In the genomic region with DNA sequence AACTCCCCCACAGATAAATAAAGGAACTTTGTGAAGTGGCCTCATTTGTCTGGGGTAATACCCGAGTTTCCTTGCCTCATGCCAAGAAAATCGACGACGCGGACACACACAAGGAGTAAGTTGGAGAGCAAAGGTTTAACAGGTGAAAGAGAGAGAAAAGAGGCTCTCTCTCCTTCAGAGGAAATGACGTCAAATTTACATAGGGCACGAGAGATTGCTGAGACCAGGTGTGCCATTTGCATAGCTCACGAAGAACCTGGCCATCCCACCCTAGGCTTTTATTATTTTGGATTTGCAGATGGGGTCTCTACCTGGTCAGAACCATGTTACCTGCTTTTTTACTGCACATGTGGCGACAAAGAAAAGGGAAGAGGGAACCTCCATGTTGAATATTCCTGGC, we compare ENCODE assay signal across 2 cellular contexts.
TF ChIP-seq lines count a peak whose summit lies in the region.

No MANE protein-coding gene starts in this region.

TF ChIP-seq in H1, 55 proteins besides CTCF, POLR2A, EP300 and RAD21:
- TF ChIP-seq, protein P1, sequence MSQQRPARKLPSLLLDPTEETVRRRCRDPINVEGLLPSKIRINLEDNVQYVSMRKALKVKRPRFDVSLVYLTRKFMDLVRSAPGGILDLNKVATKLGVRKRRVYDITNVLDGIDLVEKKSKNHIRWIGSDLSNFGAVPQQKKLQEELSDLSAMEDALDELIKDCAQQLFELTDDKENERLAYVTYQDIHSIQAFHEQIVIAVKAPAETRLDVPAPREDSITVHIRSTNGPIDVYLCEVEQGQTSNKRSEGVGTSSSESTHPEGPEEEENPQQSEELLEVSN (IDR thresholded peaks at IDR 0.05) = peak; percentile 35; the same call in 1 of the 2 replicates
- TF ChIP-seq TEAD4 (IDR thresholded peaks at IDR 0.05; ENCODE audit: low read depth, low read length) (no peak), RXRA (IDR thresholded peaks at IDR 0.05; ENCODE audit: insufficient read depth, low read depth, low read length) (no peak)

TF ChIP-seq in SK-N-SH treated with all-trans-retinoic acid at 6 μM for 48 hours, 23 proteins besides CTCF, POLR2A, EP300 and RAD21:
- TF ChIP-seq, protein P2, sequence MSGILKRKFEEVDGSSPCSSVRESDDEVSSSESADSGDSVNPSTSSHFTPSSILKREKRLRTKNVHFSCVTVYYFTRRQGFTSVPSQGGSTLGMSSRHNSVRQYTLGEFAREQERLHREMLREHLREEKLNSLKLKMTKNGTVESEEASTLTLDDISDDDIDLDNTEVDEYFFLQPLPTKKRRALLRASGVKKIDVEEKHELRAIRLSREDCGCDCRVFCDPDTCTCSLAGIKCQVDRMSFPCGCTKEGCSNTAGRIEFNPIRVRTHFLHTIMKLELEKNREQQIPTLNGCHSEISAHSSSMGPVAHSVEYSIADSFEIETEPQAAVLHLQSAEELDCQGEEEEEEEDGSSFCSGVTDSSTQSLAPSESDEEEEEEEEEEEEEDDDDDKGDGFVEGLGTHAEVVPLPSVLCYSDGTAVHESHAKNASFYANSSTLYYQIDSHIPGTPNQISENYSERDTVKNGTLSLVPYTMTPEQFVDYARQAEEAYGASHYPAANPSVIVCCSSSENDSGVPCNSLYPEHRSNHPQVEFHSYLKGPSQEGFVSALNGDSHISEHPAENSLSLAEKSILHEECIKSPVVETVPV (CRISPR knock-in tag; IDR thresholded peaks at IDR 0.05) = no peak
- TF ChIP-seq, protein P3, sequence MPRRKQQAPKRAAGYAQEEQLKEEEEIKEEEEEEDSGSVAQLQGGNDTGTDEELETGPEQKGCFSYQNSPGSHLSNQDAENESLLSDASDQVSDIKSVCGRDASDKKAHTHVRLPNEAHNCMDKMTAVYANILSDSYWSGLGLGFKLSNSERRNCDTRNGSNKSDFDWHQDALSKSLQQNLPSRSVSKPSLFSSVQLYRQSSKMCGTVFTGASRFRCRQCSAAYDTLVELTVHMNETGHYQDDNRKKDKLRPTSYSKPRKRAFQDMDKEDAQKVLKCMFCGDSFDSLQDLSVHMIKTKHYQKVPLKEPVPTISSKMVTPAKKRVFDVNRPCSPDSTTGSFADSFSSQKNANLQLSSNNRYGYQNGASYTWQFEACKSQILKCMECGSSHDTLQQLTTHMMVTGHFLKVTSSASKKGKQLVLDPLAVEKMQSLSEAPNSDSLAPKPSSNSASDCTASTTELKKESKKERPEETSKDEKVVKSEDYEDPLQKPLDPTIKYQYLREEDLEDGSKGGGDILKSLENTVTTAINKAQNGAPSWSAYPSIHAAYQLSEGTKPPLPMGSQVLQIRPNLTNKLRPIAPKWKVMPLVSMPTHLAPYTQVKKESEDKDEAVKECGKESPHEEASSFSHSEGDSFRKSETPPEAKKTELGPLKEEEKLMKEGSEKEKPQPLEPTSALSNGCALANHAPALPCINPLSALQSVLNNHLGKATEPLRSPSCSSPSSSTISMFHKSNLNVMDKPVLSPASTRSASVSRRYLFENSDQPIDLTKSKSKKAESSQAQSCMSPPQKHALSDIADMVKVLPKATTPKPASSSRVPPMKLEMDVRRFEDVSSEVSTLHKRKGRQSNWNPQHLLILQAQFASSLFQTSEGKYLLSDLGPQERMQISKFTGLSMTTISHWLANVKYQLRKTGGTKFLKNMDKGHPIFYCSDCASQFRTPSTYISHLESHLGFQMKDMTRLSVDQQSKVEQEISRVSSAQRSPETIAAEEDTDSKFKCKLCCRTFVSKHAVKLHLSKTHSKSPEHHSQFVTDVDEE (CRISPR knock-in tag; IDR thresholded peaks at IDR 0.05) = no peak
- TF ChIP-seq ISL1 (CRISPR knock-in tag; IDR thresholded peaks at IDR 0.05) (no peak), ZNF565 (CRISPR knock-in tag; conservative IDR thresholded peaks at IDR 0.05; ENCODE audit: low read depth) (no peak), OSR1 (CRISPR knock-in tag; IDR thresholded peaks at IDR 0.05) (no peak), PPARA (CRISPR knock-in tag; IDR thresholded peaks at IDR 0.05; ENCODE audit: borderline replicate concordance) (no peak), ZNF70 (CRISPR knock-in tag; IDR thresholded peaks at IDR 0.05) (no peak), ESRRG (CRISPR knock-in tag; IDR thresholded peaks at IDR 0.05) (no peak), ZFP3 (CRISPR knock-in tag; IDR thresholded peaks at IDR 0.05) (no peak), CSDC2 (CRISPR knock-in tag; IDR thresholded peaks at IDR 0.05) (no peak), ARNTL (CRISPR knock-in tag; IDR thresholded peaks at IDR 0.05; ENCODE audit: borderline replicate concordance, low read depth) (no peak), SNAI2 (CRISPR knock-in tag; IDR thresholded peaks at IDR 0.05) (no peak), TOX (CRISPR knock-in tag; IDR thresholded peaks at IDR 0.05; ENCODE audit: borderline replicate concordance) (no peak), BACH2 (CRISPR knock-in tag; IDR thresholded peaks at IDR 0.05; ENCODE audit: borderline replicate concordance) (no peak)
- TF ChIP-seq, protein P4, sequence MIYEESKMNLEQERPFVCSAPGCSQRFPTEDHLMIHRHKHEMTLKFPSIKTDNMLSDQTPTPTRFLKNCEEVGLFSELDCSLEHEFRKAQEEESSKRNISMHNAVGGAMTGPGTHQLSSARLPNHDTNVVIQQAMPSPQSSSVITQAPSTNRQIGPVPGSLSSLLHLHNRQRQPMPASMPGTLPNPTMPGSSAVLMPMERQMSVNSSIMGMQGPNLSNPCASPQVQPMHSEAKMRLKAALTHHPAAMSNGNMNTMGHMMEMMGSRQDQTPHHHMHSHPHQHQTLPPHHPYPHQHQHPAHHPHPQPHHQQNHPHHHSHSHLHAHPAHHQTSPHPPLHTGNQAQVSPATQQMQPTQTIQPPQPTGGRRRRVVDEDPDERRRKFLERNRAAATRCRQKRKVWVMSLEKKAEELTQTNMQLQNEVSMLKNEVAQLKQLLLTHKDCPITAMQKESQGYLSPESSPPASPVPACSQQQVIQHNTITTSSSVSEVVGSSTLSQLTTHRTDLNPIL (CRISPR knock-in tag; IDR thresholded peaks at IDR 0.05; ENCODE audit: low read depth) = no peak
- TF ChIP-seq, protein P5, sequence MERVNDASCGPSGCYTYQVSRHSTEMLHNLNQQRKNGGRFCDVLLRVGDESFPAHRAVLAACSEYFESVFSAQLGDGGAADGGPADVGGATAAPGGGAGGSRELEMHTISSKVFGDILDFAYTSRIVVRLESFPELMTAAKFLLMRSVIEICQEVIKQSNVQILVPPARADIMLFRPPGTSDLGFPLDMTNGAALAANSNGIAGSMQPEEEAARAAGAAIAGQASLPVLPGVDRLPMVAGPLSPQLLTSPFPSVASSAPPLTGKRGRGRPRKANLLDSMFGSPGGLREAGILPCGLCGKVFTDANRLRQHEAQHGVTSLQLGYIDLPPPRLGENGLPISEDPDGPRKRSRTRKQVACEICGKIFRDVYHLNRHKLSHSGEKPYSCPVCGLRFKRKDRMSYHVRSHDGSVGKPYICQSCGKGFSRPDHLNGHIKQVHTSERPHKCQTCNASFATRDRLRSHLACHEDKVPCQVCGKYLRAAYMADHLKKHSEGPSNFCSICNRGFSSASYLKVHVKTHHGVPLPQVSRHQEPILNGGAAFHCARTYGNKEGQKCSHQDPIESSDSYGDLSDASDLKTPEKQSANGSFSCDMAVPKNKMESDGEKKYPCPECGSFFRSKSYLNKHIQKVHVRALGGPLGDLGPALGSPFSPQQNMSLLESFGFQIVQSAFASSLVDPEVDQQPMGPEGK (CRISPR knock-in tag; IDR thresholded peaks at IDR 0.05; ENCODE audit: borderline replicate concordance) = no peak
